Comparison of ENCODE assay signal across 21 cellular contexts in genomic region chr2:80102026-80102425, GRCh38.
DNase-seq lines count a peak whose midpoint lies in the region; ATAC-seq and TF ChIP-seq lines count a peak whose summit lies in the region.
"Had no signal": no experiment of that assay in that cellular context is flagged by ENCODE, and none has a peak within 500 bp of the region (broad histone marks: within the 10 kb centered on the region; RNA-seq: fewer than 3 reads in every experiment).

No MANE protein-coding gene starts in this region.

- no peak overlapping the region for H3K9ac ChIP-seq in PC-3 (ENCODE audit: low read length)
- H3K9ac ChIP-seq: parathyroid adenoma had no signal

- H3F3A ChIP-seq in PC-3 (ENCODE audit: low read length, unreplicated experiment), result no peaks in the 10 kb centered on the region

- no peaks in the 10 kb centered on the region for H3K79me2 ChIP-seq in PC-3 (ENCODE audit: low read length)
- H3K79me2 ChIP-seq: parathyroid adenoma had no signal

- H3K9me2 ChIP-seq in PC-3 (replicated peaks; ENCODE audit: low read length), result no peaks in the 10 kb centered on the region

- intact Hi-C loops in PC-3 (cut with micrococcal nuclease), result no loop called here
- intact Hi-C loops in Caco-2 (cut with micrococcal nuclease; ENCODE audit: unreplicated experiment), result no loop called here

- DNase-seq in AG20443 (ENCODE audit: low spot score), result peak; percentile 48
- peak; percentile 48 for DNase-seq in PC-3
- DNase-seq in cardiac fibroblast (ENCODE audit: low read depth in 2 of 2), result peak; percentile 42 to 58
- DNase-seq in kidney tubule cell (ENCODE audit: low spot score), result peak; percentile 71
- no peak for DNase-seq in DMS 273 (lab: John Stamatoyannopoulos, UW; ENCODE audit: unreplicated experiment)
- no peak for DNase-seq in Caco-2
- DNase-seq in GM19238 (ENCODE audit: insufficient read length, low spot score), result no peak
- DNase-seq: activated CD4-positive, alpha-beta T cell treated with anti-CD3 and anti-CD28 coated beads for 36 hours; activated CD8-positive, alpha-beta memory T cell treated with anti-CD3 and anti-CD28 coated beads, Interleukin-2, amount 50 U/mL, for 4 hours; activated gamma-delta T cell treated with Interleukin-2 at 50 U/mL for 16 hours; C1 segment of cervical spinal cord; dermis blood vessel endothelial cell; DMS79 treated with DMSO at 0.1 percent for 48 hours; NCI-H1436; NCI-H2227 treated with DMSO at 0.1 percent for 48 hours had no signal

- H3K36me3 Mint-ChIP-seq in Caco-2 (ENCODE audit: insufficient read depth, unreplicated experiment), result no peaks in the 10 kb centered on the region

- no peak overlapping the region for H3K27ac Mint-ChIP-seq in Caco-2 (ENCODE audit: unreplicated experiment)
- H3K27ac Mint-ChIP-seq: activated CD4-positive, alpha-beta T cell treated with anti-CD3 and anti-CD28 coated beads for 36 hours had no signal

- CTCF ChIA-PET in PC-3 (lab: Charles Lee) (no interaction called here), Caco-2 (lab: Charles Lee) (no interaction called here)

- H3K4me3 Mint-ChIP-seq in Caco-2 (ENCODE audit: unreplicated experiment), result no peak overlapping the region
- H3K4me3 Mint-ChIP-seq: activated CD4-positive, alpha-beta T cell treated with anti-CD3 and anti-CD28 coated beads for 36 hours had no signal

- H3K4me2 ChIP-seq in PC-3 (ENCODE audit: low read length), result no peak overlapping the region

- H3K36me3 ChIP-seq in PC-3 (ENCODE audit: low read depth, low read length) (no peaks in the 10 kb centered on the region), Caco-2 (ENCODE audit: control insufficient read depth, insufficient read depth, low read length) (no peaks in the 10 kb centered on the region)
- H3K36me3 ChIP-seq: thoracic aorta had no signal

- H3K27ac ChIP-seq in PC-3 (ENCODE audit: low read length), result no peak overlapping the region
- H3K27ac ChIP-seq: HL-60, parathyroid adenoma, skin epidermis, thoracic aorta had no signal

- no peaks in the 10 kb centered on the region for H3K27me3 ChIP-seq in PC-3 (ENCODE audit: low read length)
- H3K27me3 ChIP-seq in Caco-2 (replicated peaks; ENCODE audit: control insufficient read depth, insufficient read depth, low read length), result no peaks in the 10 kb centered on the region

- ATAC-seq in PC-3 (no peak), GM21576 (IDR thresholded peaks at IDR 0.05; ENCODE audit: unreplicated experiment) (no peak)
- ATAC-seq: activated CD4-positive, alpha-beta T cell treated with anti-CD3 and anti-CD28 coated beads for 36 hours; esophagus mucosa had no signal

- H3K27me3 Mint-ChIP-seq in Caco-2 (ENCODE audit: insufficient read depth, unreplicated experiment), result peaks cover 3% of the 10 kb centered on the region
- H3K27me3 Mint-ChIP-seq: activated CD4-positive, alpha-beta T cell treated with anti-CD3 and anti-CD28 coated beads for 36 hours had no signal

- H3K9me3 Mint-ChIP-seq in Caco-2 (ENCODE audit: unreplicated experiment), result peaks cover 18% of the 10 kb centered on the region

- no peak for TF ChIP-seq CTCF in PC-3 (conservative IDR thresholded peaks at IDR 0.05; ENCODE audit: low read depth, low read length)
- no peak for TF ChIP-seq CTCF in cardiac fibroblast (IDR thresholded peaks at IDR 0.05; ENCODE audit: low read depth, low read length)
- no peak for TF ChIP-seq CTCF in Caco-2 (IDR thresholded peaks at IDR 0.05; ENCODE audit: insufficient read depth in 1 of 2, low read depth in 1 of 2, low read length in 1 of 2, severe bottlenecking in 1 of 2, unreplicated experiment in 1 of 2)

- no peak overlapping the region for H2AFZ ChIP-seq in PC-3 (ENCODE audit: low read length)
- H2AFZ ChIP-seq: parathyroid adenoma had no signal

- H4K20me1 ChIP-seq in PC-3 (ENCODE audit: low read length), result no peaks in the 10 kb centered on the region

- no peaks in the 10 kb centered on the region for H3K4me1 ChIP-seq in PC-3 (ENCODE audit: insufficient read depth, low read length)
- H3K4me1 ChIP-seq in Caco-2, result no peaks in the 10 kb centered on the region
- H3K4me1 ChIP-seq: parathyroid adenoma had no signal

- POLR2A ChIA-PET in PC-3 (lab: Charles Lee; ENCODE audit: unreplicated experiment) (no interaction called here), Caco-2 (lab: Charles Lee) (no interaction called here)

- H3K4me3 ChIP-seq in PC-3 (ENCODE audit: low read length) (no peak overlapping the region), cardiac fibroblast (replicated peaks in 1 of 2; ENCODE audit: low read depth in 2 of 2, low read length in 2 of 2) (no peak overlapping the region), Caco-2 (ENCODE audit: low read depth, low read length) (no peak overlapping the region)
- H3K4me3 ChIP-seq: skin epidermis, thoracic aorta had no signal

- H3K9me3 ChIP-seq in PC-3 (ENCODE audit: low read length), result no peaks in the 10 kb centered on the region
- H3K9me3 ChIP-seq in Caco-2, result no peaks in the 10 kb centered on the region
- H3K9me3 ChIP-seq: thoracic aorta had no signal

- BruUV-seq in PC-3 (replicated peaks; lab: Mats Ljungman, UMichigan) (no TSS peak), Caco-2 (replicated peaks; lab: Mats Ljungman, UMichigan) (no TSS peak)

- H3K4me1 Mint-ChIP-seq in Caco-2 (ENCODE audit: low read depth, unreplicated experiment), result no peaks in the 10 kb centered on the region
- H3K4me1 Mint-ChIP-seq: activated CD4-positive, alpha-beta T cell treated with anti-CD3 and anti-CD28 coated beads for 36 hours had no signal

Comparison
In these comparisons a context has a peak if more than half of its experiments do, and no peak if none do; other contexts are left out.
1. DNase-seq: peak in AG20443 (single experiment), PC-3 (single experiment), cardiac fibroblast (2 of 2) and kidney tubule cell (single experiment); none in DMS 273 (single experiment), Caco-2 (0 of 2) and GM19238 (single experiment).